ENCODE assay signal across 30 cellular contexts in the genomic region with DNA sequence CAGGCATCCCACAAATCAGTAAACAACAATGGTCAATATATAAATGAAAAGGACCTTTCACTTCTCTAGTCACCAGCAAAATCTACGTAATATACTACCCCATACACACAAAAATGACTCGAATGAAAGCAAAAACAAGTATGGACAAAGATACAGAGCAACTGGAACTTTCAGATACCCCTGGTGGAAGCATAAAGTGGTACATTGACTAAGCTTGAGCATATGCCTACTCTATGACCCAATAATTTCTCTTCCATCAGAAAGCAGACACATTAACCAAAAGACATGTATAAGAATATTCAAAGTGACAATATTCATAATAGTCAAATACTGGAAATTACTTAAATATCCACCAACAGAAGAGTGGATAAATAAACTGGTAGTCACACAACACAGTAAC.
"Had no signal": no experiment of that assay in that cellular context is flagged by ENCODE, and none has a peak within 500 bp of the region (broad histone marks: within the 10 kb centered on the region; RNA-seq: fewer than 3 reads in every experiment).

No MANE protein-coding gene starts in this region.

- H3K9me3 ChIP-seq: gastroesophageal sphincter, heart right ventricle, left ventricle myocardium inferior, mucosa of descending colon, ovary, psoas muscle, testis, upper lobe of left lung had no signal

- H3K9ac ChIP-seq: neural progenitor cell had no signal

- DNase-seq: activated CD4-positive, alpha-beta T cell treated with anti-CD3 and anti-CD28 coated beads for 1 hour; activated CD8-positive, alpha-beta memory T cell treated with anti-CD3 and anti-CD28 coated beads for 24 hours; activated CD8-positive, alpha-beta memory T cell treated with anti-CD3 and anti-CD28 coated beads, Interleukin-2, amount 50 U/mL, for 48 hours; activated effector memory CD4-positive, alpha-beta T cell treated with anti-CD3 and anti-CD28 coated beads, Interleukin-2, amount 50 U/mL, for 16 hours; activated naive CD4-positive, alpha-beta T cell treated with anti-CD3 and anti-CD28 coated beads, Interleukin-2, amount 50 U/mL, for 16 hours; activated T-cell treated with anti-CD3 and anti-CD28 coated beads, Interleukin-2, amount 50 U/mL, for 48 hours; aorta; dorsolateral prefrontal cortex; erythroblast; heart right ventricle; immature natural killer cell; kidney glomerular epithelial cell; left ventricle myocardium inferior; mucosa of descending colon; naive B cell; ovary; psoas muscle; right cardiac atrium; stimulated activated CD4-positive, alpha-beta T cell treated with anti-CD3 and anti-CD28 coated beads, Interleukin-15, amount 100 ng/mL, for 24 hours; stimulated activated CD4-positive, alpha-beta T cell treated with anti-CD3 and anti-CD28 coated beads, Interleukin-2, amount 100 ng/mL, for 48 hours; stimulated activated naive CD8-positive, alpha-beta T cell treated with anti-CD3 and anti-CD28 coated beads, Interleukin-15, amount 100 ng/mL, for 72 hours; SW 1271; T-helper 2 cell; testis; upper lobe of left lung; WERI-Rb-1 had no signal

- H3K4me3 ChIP-seq: cardiac muscle cell, dorsolateral prefrontal cortex, gastroesophageal sphincter, heart right ventricle, left ventricle myocardium inferior, mucosa of descending colon, neural progenitor cell, ovary, psoas muscle, testis, upper lobe of left lung had no signal

- H3K4me2 ChIP-seq: neural progenitor cell had no signal

- H2AFZ ChIP-seq: neural progenitor cell had no signal

- H3K4me1 ChIP-seq: neural progenitor cell had no signal

- FAIRE-seq: colon had no signal

- H3K27me3 ChIP-seq: cardiac muscle cell, dorsolateral prefrontal cortex, gastroesophageal sphincter, heart right ventricle, neural progenitor cell, ovary, testis, upper lobe of left lung had no signal

- H3K36me3 ChIP-seq: cardiac muscle cell, gastroesophageal sphincter, heart right ventricle, left ventricle myocardium inferior, neural progenitor cell, ovary, upper lobe of left lung, WERI-Rb-1 had no signal

- H3K27ac ChIP-seq: cardiac muscle cell, dorsolateral prefrontal cortex, gastroesophageal sphincter, heart right ventricle, left ventricle myocardium inferior, neural progenitor cell, ovary, psoas muscle, testis, upper lobe of left lung, WERI-Rb-1 had no signal
